Comparison of ENCODE assay signal across 16 cellular contexts in the genomic region with DNA sequence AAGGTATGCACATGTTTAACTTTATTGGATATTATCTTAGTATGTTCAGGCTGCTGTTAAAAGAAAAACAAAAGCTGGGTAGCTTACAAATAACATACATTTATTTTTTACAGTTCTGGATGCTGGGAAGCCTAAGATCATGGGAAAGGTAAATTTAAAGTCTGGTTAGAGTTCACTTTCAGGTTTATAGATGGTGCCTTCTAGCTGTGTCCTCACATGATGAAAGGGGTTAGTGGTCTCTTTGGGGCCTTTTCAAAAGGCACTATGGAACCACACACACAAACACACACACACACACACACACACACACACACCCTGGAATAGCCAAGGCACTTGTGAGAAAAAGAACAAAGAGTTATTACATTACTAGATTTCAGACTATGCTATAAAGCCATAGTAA.
A peak's percentile ranks its signal among the peaks of the same experiment; 100 is the strongest.
DNase-seq lines count a peak whose midpoint lies in the region; ATAC-seq and TF ChIP-seq lines count a peak whose summit lies in the region.
"Had no signal": no experiment of that assay in that cellular context is flagged by ENCODE, and none has a peak within 500 bp of the region (broad histone marks: within the 10 kb centered on the region; RNA-seq: fewer than 3 reads in every experiment).

No MANE protein-coding gene starts in this region.

- ATAC-seq in Right ventricle myocardium superior (ENCODE audit: poor library complexity) (no peak), GM21786 (IDR thresholded peaks at IDR 0.05; ENCODE audit: unreplicated experiment) (no peak), omental fat pad (ENCODE audit: low FRiP score) (no peak), HG02852 (IDR thresholded peaks at IDR 0.05; ENCODE audit: unreplicated experiment) (no peak)
- ATAC-seq: left lobe of liver had no signal

- H3K27me3 ChIP-seq in left ventricle myocardium inferior (ENCODE audit: low read depth): no peaks in the 10 kb centered on the region
- H3K27me3 ChIP-seq: BLaER1 treated with 17β-estradiol and CSF1 and Interleukin-3, amounts not matched to agents 10 nM and 100 nM; colonic mucosa had no signal

- peak overlapping the region; percentile 43 for H3K4me3 ChIP-seq in left ventricle myocardium inferior
- H3K4me3 ChIP-seq in fibroblast of villous mesenchyme (ENCODE audit: low read depth, low read length): peak overlapping the region; percentile 39
- H3K4me3 ChIP-seq: BLaER1 treated with 17β-estradiol and CSF1 and Interleukin-3, amounts not matched to agents 10 nM and 100 nM; colonic mucosa had no signal

- H3K36me3 Mint-ChIP-seq in activated naive CD8-positive, alpha-beta T cell treated with anti-CD3 and anti-CD28 coated beads for 36 hours: no peaks in the 10 kb centered on the region

- TF ChIP-seq CTCF in left ventricle myocardium inferior (IDR thresholded peaks at IDR 0.05; ENCODE audit: borderline replicate concordance): no peak
- TF ChIP-seq CTCF in fibroblast of villous mesenchyme (IDR thresholded peaks at IDR 0.05; ENCODE audit: insufficient read depth, low read depth, low read length): no peak
- TF ChIP-seq CTCF in omental fat pad (IDR thresholded peaks at IDR 0.05): no peak

- no peaks in the 10 kb centered on the region for H3K9me3 ChIP-seq in left ventricle myocardium inferior (replicated peaks)
- H3K9me3 ChIP-seq: BLaER1 treated with 17β-estradiol and CSF1 and Interleukin-3, amounts not matched to agents 10 nM and 100 nM; colonic mucosa had no signal

- H3K9me3 Mint-ChIP-seq in activated naive CD8-positive, alpha-beta T cell treated with anti-CD3 and anti-CD28 coated beads for 36 hours: peaks cover 2% of the 10 kb centered on the region

- H3K36me3 ChIP-seq in left ventricle myocardium inferior: no peaks in the 10 kb centered on the region
- H3K36me3 ChIP-seq: BLaER1 treated with 17β-estradiol and CSF1 and Interleukin-3, amounts not matched to agents 10 nM and 100 nM; colonic mucosa had no signal

- H3K27me3 Mint-ChIP-seq in activated naive CD8-positive, alpha-beta T cell treated with anti-CD3 and anti-CD28 coated beads for 36 hours: no peaks in the 10 kb centered on the region

- H3K4me3 Mint-ChIP-seq in activated naive CD8-positive, alpha-beta T cell treated with anti-CD3 and anti-CD28 coated beads for 36 hours: no peak overlapping the region
- H3K4me3 Mint-ChIP-seq: activated CD4-positive, alpha-beta T cell treated with anti-CD3 and anti-CD28 coated beads for 36 hours had no signal

- H3K4me1 Mint-ChIP-seq in activated naive CD8-positive, alpha-beta T cell treated with anti-CD3 and anti-CD28 coated beads for 36 hours: peaks cover 18% of the 10 kb centered on the region

- H3K27ac ChIP-seq in left ventricle myocardium inferior (replicated peaks): no peak overlapping the region
- H3K27ac ChIP-seq: BLaER1 treated with 17β-estradiol and CSF1 and Interleukin-3, amounts not matched to agents 10 nM and 100 nM; colonic mucosa had no signal

- DNase-seq in left ventricle myocardium inferior (no peak), Right ventricle myocardium superior (no peak), fibroblast of villous mesenchyme (ENCODE audit: low read depth) (peak; percentile 10), omental fat pad (ENCODE audit: low spot score) (no peak)
- DNase-seq in activated naive CD8-positive, alpha-beta T cell treated with anti-CD3 and anti-CD28 coated beads for 36 hours: peak; percentile 0
- DNase-seq in stimulated activated CD8-positive, alpha-beta memory T cell treated with anti-CD3 and anti-CD28 coated beads, Interleukin-4, amount 100 ng/mL, for 48 hours: no peak
- DNase-seq: activated naive CD4-positive, alpha-beta T cell; colonic mucosa; GDM1; glutamatergic neuron; NCI-H510A had no signal

- intact Hi-C loops in left ventricle myocardium inferior (cut with micrococcal nuclease): no loop called here
- intact Hi-C loops in Right ventricle myocardium superior (cut with DNase I): no loop called here

- peak overlapping the region; percentile 45 for H3K27ac Mint-ChIP-seq in activated naive CD8-positive, alpha-beta T cell treated with anti-CD3 and anti-CD28 coated beads for 36 hours
- H3K27ac Mint-ChIP-seq: activated CD4-positive, alpha-beta T cell treated with anti-CD3 and anti-CD28 coated beads for 36 hours had no signal

- peaks cover 3% of the 10 kb centered on the region for H3K4me1 ChIP-seq in left ventricle myocardium inferior
- H3K4me1 ChIP-seq: colonic mucosa had no signal

Comparison
In these comparisons a context has a peak if more than half of its experiments do, and no peak if none do; other contexts are left out.
1. DNase-seq: peak in activated naive CD8-positive, alpha-beta T cell treated with anti-CD3 and anti-CD28 coated beads for 36 hours (single experiment) and fibroblast of villous mesenchyme (single experiment); none in left ventricle myocardium inferior (single experiment), Right ventricle myocardium superior (single experiment), omental fat pad (single experiment) and stimulated activated CD8-positive, alpha-beta memory T cell treated with anti-CD3 and anti-CD28 coated beads, Interleukin-4, amount 100 ng/mL, for 48 hours (single experiment).